Comparison of ENCODE assay signal across 21 cellular contexts in genomic region chr18:22689711-22690110, GRCh38.
A peak's percentile ranks its signal among the peaks of the same experiment; 100 is the strongest.
DNase-seq lines count a peak whose midpoint lies in the region; ATAC-seq, FAIRE-seq and TF ChIP-seq lines count a peak whose summit lies in the region.
"Had no signal": no experiment of that assay in that cellular context is flagged by ENCODE, and none has a peak within 500 bp of the region (broad histone marks: within the 10 kb centered on the region; RNA-seq: fewer than 3 reads in every experiment).

No MANE protein-coding gene starts in this region.

- ATAC-seq in HepG2 (no peak), right lobe of liver (peak; percentile 13 to 61 (median 48))
- ATAC-seq: Right ventricle myocardium inferior had no signal

- H3K4me1 ChIP-seq in liver (ENCODE audit: control insufficient read depth in 4 of 4, insufficient read depth in 4 of 4, low read length in 3 of 4), result peaks cover 5 to 22% (median 9%) of the 10 kb centered on the region in 4 donors
- H3K4me1 ChIP-seq in HepG2 (ENCODE audit: insufficient read depth, low read length), result no peaks in the 10 kb centered on the region
- H3K4me1 ChIP-seq in H1 (replicated peaks in 1 of 4; ENCODE audit: control insufficient read depth in 3 of 4, insufficient read depth in 4 of 4, low read length in 3 of 4), result peaks cover 0 to 4% (median 1%) of the 10 kb centered on the region in 4 experiments; a peak in 2 of 7 replicates
- peaks cover 0 to 33% (median 5%) of the 10 kb centered on the region in 4 donors for H3K4me1 ChIP-seq in right lobe of liver
- H3K4me1 ChIP-seq: BE2C had no signal

- H3K9ac ChIP-seq in liver (ENCODE audit: low read depth in 1 of 2, low read length in 2 of 2) (no peak overlapping the region), HepG2 (ENCODE audit: insufficient read depth, low read depth, low read length) (no peak overlapping the region), H1 (replicated peaks in 1 of 4; ENCODE audit: extremely low read depth in 1 of 4, low read depth in 3 of 4, low read length in 3 of 4) (no peak overlapping the region)

- H3K27me3 ChIP-seq in liver (ENCODE audit: control insufficient read depth in 4 of 4, insufficient read depth in 4 of 4, low read length in 3 of 4), result no peaks in the 10 kb centered on the region
- H3K27me3 ChIP-seq in HepG2 (ENCODE audit: control insufficient read depth in 1 of 2, insufficient read depth in 2 of 2, low read length in 2 of 2), result no peaks in the 10 kb centered on the region
- H3K27me3 ChIP-seq in H1 (replicated peaks in 1 of 4; ENCODE audit: control insufficient read depth in 3 of 4, extremely low read depth in 1 of 4, insufficient read depth in 3 of 4, low read length in 3 of 4), result no peaks in the 10 kb centered on the region
- no peaks in the 10 kb centered on the region for H3K27me3 ChIP-seq in right lobe of liver
- H3K27me3 ChIP-seq: BE2C, SJSA1 had no signal

- H3K14ac ChIP-seq in H1 (ENCODE audit: insufficient read length), result no peak overlapping the region

- no peak overlapping the region for H2BK12ac ChIP-seq in H1 (ENCODE audit: low read depth, low read length)

- H2AK5ac ChIP-seq in H1 (ENCODE audit: low read depth, low read length), result no peak overlapping the region

- TF ChIP-seq CTCF in liver (IDR thresholded peaks at IDR 0.05; ENCODE audit: low read depth, low read length, missing input control), result no peak
- no peak for TF ChIP-seq CTCF in HepG2 (CRISPR knock-in tag; IDR thresholded peaks at IDR 0.05)
- no peak for TF ChIP-seq CTCF in H1 (IDR thresholded peaks at IDR 0.05; ENCODE audit: control extremely low read depth in 1 of 3, insufficient read depth in 1 of 3, low read depth in 1 of 3, low read length in 3 of 3)
- TF ChIP-seq CTCF in right lobe of liver (IDR thresholded peaks at IDR 0.05), result no peak
- no peak for TF ChIP-seq CTCF in foreskin fibroblast (IDR thresholded peaks at IDR 0.05; ENCODE audit: low read depth, low read length)

- no peak overlapping the region for H3K4ac ChIP-seq in H1 (replicated peaks; ENCODE audit: insufficient read length, low read depth, low read length)

- H3K36me3 ChIP-seq in liver (ENCODE audit: control insufficient read depth in 4 of 4, insufficient read depth in 3 of 4, low read depth in 1 of 4, low read length in 3 of 4), result no peaks in the 10 kb centered on the region
- no peaks in the 10 kb centered on the region for H3K36me3 ChIP-seq in HepG2 (replicated peaks in 1 of 2; ENCODE audit: control insufficient read depth in 1 of 2, insufficient read depth in 2 of 2, low read length in 2 of 2)
- no peaks in the 10 kb centered on the region; a peak in 1 of 8 replicates for H3K36me3 ChIP-seq in H1 (ENCODE audit: control insufficient read depth in 2 of 4, insufficient read depth in 4 of 4, low read length in 3 of 4)
- H3K36me3 ChIP-seq in right lobe of liver, result no peaks in the 10 kb centered on the region
- H3K36me3 ChIP-seq: BE2C, SJSA1 had no signal

- POLR2A ChIA-PET in HepG2 (lab: Yijun Ruan, JAX) (no interaction called here), H1 (lab: Charles Lee; ENCODE audit: partially characterized antibody) (no interaction called here), HEK293T (lab: Yijun Ruan, JAX) (no interaction called here)

- FAIRE-seq in HepG2 (lab: Jason Lieb, UNC), result no peak
- FAIRE-seq in H1 (lab: Jason Lieb, UNC), result no peak
- FAIRE-seq: A204.1, D721Med had no signal

- H3K4me2 ChIP-seq in HepG2 (ENCODE audit: low read depth, low read length) (no peak overlapping the region), H1 (ENCODE audit: insufficient read depth in 1 of 2, low read depth in 2 of 2, low read length in 2 of 2) (no peak overlapping the region)

- no peaks in the 10 kb centered on the region for H3K79me1 ChIP-seq in H1 (ENCODE audit: low read depth, low read length)

- CTCF ChIA-PET in HepG2 (lab: Yijun Ruan, JAX; ENCODE audit: low intra/inter-chr PET ratio, low total read pairs) (no interaction called here), H1 (lab: Charles Lee; ENCODE audit: partially characterized antibody) (interaction anchor here (1.1 kb wide), 1 partner anchor 12 kb away, joined by 3 read pairs; no protein-coding TSS in a partner anchor), HEK293T (lab: Yijun Ruan, JAX) (no interaction called here)

- H4K5ac ChIP-seq in H1 (ENCODE audit: insufficient read length, low read depth, low read length), result no peak overlapping the region

- DNase-seq in HepG2 (ENCODE audit: low spot score) (no peak), H1 (ENCODE audit: low read depth in 1 of 2, low spot score in 2 of 2) (no peak), right lobe of liver (no peak), HEK293T (ENCODE audit: extremely low spot score) (no peak), foreskin fibroblast (no peak)
- no peak for DNase-seq in activated CD8-positive, alpha-beta memory T cell treated with anti-CD3 and anti-CD28 coated beads, Interleukin-2, amount 50 U/mL, for 48 hours
- DNase-seq: BE2C, DMS79, H9, KG1, NCI-H1092 treated with DMSO at 0.1 percent for 48 hours, NCI-H146, NCI-H2029, NCI-H524 treated with DMSO at 0.1 percent for 48 hours, NCI-H82 had no signal

- intact Hi-C loops in HepG2 (cut with micrococcal nuclease; ENCODE audit: unreplicated experiment) (no loop called here), right lobe of liver (cut with DNase I) (no loop called here)

- no TSS peak for BruUV-seq in HepG2 (replicated peaks; lab: Mats Ljungman, UMichigan)

- H3K4me3 ChIP-seq in liver (ENCODE audit: low read depth in 1 of 3, low read length in 3 of 3) (no peak overlapping the region), HepG2 (replicated peaks in 1 of 3; ENCODE audit: insufficient read depth in 1 of 3, low read depth in 2 of 3, low read length in 3 of 3) (no peak overlapping the region), H1 (ENCODE audit: extremely low read depth in 1 of 4, insufficient read depth in 2 of 4, low read depth in 3 of 4, low read length in 4 of 4) (no peak overlapping the region), right lobe of liver (no peak overlapping the region), foreskin fibroblast (ENCODE audit: low read depth in 1 of 2, low read length in 2 of 2) (no peak overlapping the region)
- H3K4me3 ChIP-seq: SJSA1 had no signal

- H2BK20ac ChIP-seq in H1 (ENCODE audit: low read length), result no peak overlapping the region

- no peaks in the 10 kb centered on the region for H3K79me2 ChIP-seq in HepG2 (ENCODE audit: insufficient read depth, low read length)
- no peaks in the 10 kb centered on the region for H3K79me2 ChIP-seq in H1 (ENCODE audit: control insufficient read depth in 1 of 2, insufficient read depth in 2 of 2, low read length in 2 of 2)

- no peak overlapping the region for H3K18ac ChIP-seq in H1 (ENCODE audit: extremely low read depth, low read length)

- H2BK5ac ChIP-seq in H1 (ENCODE audit: low read depth, low read length), result no peak overlapping the region

- H4K91ac ChIP-seq in H1 (replicated peaks; ENCODE audit: insufficient read length, low read length), result no peak overlapping the region

- no peaks in the 10 kb centered on the region for H3K23me2 ChIP-seq in H1 (ENCODE audit: low read depth, low read length)

- no peaks in the 10 kb centered on the region for H4K20me1 ChIP-seq in HepG2 (ENCODE audit: insufficient read depth, low read length)
- H4K20me1 ChIP-seq in H1 (replicated peaks in 1 of 2; ENCODE audit: control insufficient read depth in 1 of 2, insufficient read depth in 2 of 2, low read length in 2 of 2), result no peaks in the 10 kb centered on the region

- H3K9me3 ChIP-seq in liver (ENCODE audit: control insufficient read depth in 4 of 4, low read length in 3 of 4) (no peaks in the 10 kb centered on the region), HepG2 (ENCODE audit: low read length) (peaks cover 8% of the 10 kb centered on the region; the same call in 1 of the 2 replicates), H1 (ENCODE audit: insufficient read depth in 2 of 2, low read depth in 1 of 2, low read length in 1 of 2) (peaks cover 12 to 14% of the 10 kb centered on the region in 2 experiments; a peak in 3 of 4 replicates), right lobe of liver (no peaks in the 10 kb centered on the region)
- H3K9me3 ChIP-seq: BE2C, SJSA1 had no signal

- TF ChIP-seq POLR2A in HepG2 (IDR thresholded peaks at IDR 0.05; ENCODE audit: insufficient read depth in 1 of 2, low read depth in 2 of 2, low read length in 2 of 2), result no peak
- no peak for TF ChIP-seq POLR2A in H1 (IDR thresholded peaks at IDR 0.05; ENCODE audit: control extremely low read depth in 1 of 2, low read depth in 2 of 2, low read length in 2 of 2)
- no peak for TF ChIP-seq POLR2A in right lobe of liver (IDR thresholded peaks at IDR 0.05)

- H3K27ac ChIP-seq in liver (ENCODE audit: low read depth in 1 of 2, low read length in 2 of 2) (peak overlapping the region; percentile 36 to 58), HepG2 (ENCODE audit: extremely low read length, insufficient read depth, low read length) (no peak overlapping the region), H1 (ENCODE audit: low read depth, low read length) (no peak overlapping the region), right lobe of liver (peak overlapping the region; percentile 14 to 76 (median 68))
- H3K27ac ChIP-seq: HL-60, SJSA1 had no signal

- no peak overlapping the region for H2BK15ac ChIP-seq in H1 (ENCODE audit: low read length)

- TF ChIP-seq EP300 in HepG2 (IDR thresholded peaks at IDR 0.05; ENCODE audit: low read depth in 2 of 2, low read length in 2 of 2) (no peak), HepG2 (CRISPR knock-in tag; IDR thresholded peaks at IDR 0.05; ENCODE audit: borderline replicate concordance) (no peak), H1 (IDR thresholded peaks at IDR 0.05; ENCODE audit: borderline replicate concordance in 1 of 2, low read depth in 2 of 2, low read length in 2 of 2) (no peak)

- no peak overlapping the region for H2AFZ ChIP-seq in HepG2 (ENCODE audit: low read length)
- H2AFZ ChIP-seq in H1 (ENCODE audit: low read length), result 0 out of 2 replicates have a peak overlapping the region, but pooled peaks have one; percentile 9

- in situ Hi-C loops in HepG2 (cut with HindIII; ENCODE audit: extremely low pct_ligation_motif_present, low pct_unique_long_range_greater_than_20kb), result no loop called here

- H4K8ac ChIP-seq in H1 (ENCODE audit: extremely low read depth, insufficient read depth, low read length), result no peak overlapping the region

- no peak overlapping the region for H2BK120ac ChIP-seq in H1 (replicated peaks; ENCODE audit: low read depth, low read length)

- H3K56ac ChIP-seq in H1 (replicated peaks; ENCODE audit: insufficient read length, low read depth, low read length), result no peak overlapping the region

- TF ChIP-seq RAD21 in liver (IDR thresholded peaks at IDR 0.05) (no peak), HepG2 (CRISPR knock-in tag; IDR thresholded peaks at IDR 0.05) (no peak), H1 (IDR thresholded peaks at IDR 0.05 in 1 of 2, conservative IDR thresholded peaks at IDR 0.05 in 1 of 2; ENCODE audit: low read depth in 2 of 2, low read length in 2 of 2) (no peak)

- no peak overlapping the region for H3K23ac ChIP-seq in H1 (ENCODE audit: insufficient read length)

TF ChIP-seq in liver, 16 proteins besides CTCF, POLR2A, EP300 and RAD21 (continues in another document):
- no peak for TF ChIP-seq RXRA (IDR thresholded peaks at IDR 0.05)

TF ChIP-seq in HepG2, 621 proteins besides CTCF, POLR2A, EP300 and RAD21:
- TF ChIP-seq ISL2 (CRISPR knock-in tag; IDR thresholded peaks at IDR 0.05), result no peak
TF ChIP-seq in HepG2: peak in this region for 0.

TF ChIP-seq in HEK293T, 16 proteins besides CTCF, POLR2A, EP300 and RAD21 (continues in another document):
- TF ChIP-seq ELF4 (IDR thresholded peaks at IDR 0.05) (no peak), LEF1 (IDR thresholded peaks at IDR 0.05; ENCODE audit: borderline replicate concordance) (no peak), CTBP1 (IDR thresholded peaks at IDR 0.05; ENCODE audit: borderline replicate concordance) (no peak)

Comparison
In these comparisons a context has a peak if more than half of its experiments do, and no peak if none do; other contexts are left out.
1. H3K27ac ChIP-seq: peak in liver (2 of 2) and right lobe of liver (3 of 3); none in HepG2 (single experiment) and H1 (single experiment).